In genomic region chr16:24514096-24514495, GRCh38 we compare ENCODE assay signal across 25 cellular contexts.
"Had no signal": no experiment of that assay in that cellular context is flagged by ENCODE, and none has a peak within 500 bp of the region (broad histone marks: within the 10 kb centered on the region; RNA-seq: fewer than 3 reads in every experiment).

No MANE protein-coding gene starts in this region.

- H2AFZ ChIP-seq: neural progenitor cell had no signal

- DNase-seq: natural killer cell; nucleus accumbens; pancreas; posterior cingulate gyrus; psoas muscle; right cardiac atrium; right lobe of liver; sigmoid colon; small intestine; stimulated activated CD4-positive, alpha-beta T cell treated with anti-CD3 and anti-CD28 coated beads, Interleukin-15, amount 100 ng/mL, for 24 hours; stimulated activated CD4-positive, alpha-beta T cell treated with anti-CD3 and anti-CD28 coated beads, Interleukin-2, amount 100 ng/mL, for 24 hours; stimulated activated CD4-positive, alpha-beta T cell treated with anti-CD3 and anti-CD28 coated beads, Interleukin-2, amount 100 ng/mL, for 48 hours; stimulated activated CD4-positive, alpha-beta T cell treated with anti-CD3 and anti-CD28 coated beads, Interleukin-4, amount 100 ng/mL, for 24 hours; stimulated activated naive B cell treated with anti-CD40 and anti-IgM and Interleukin-4, amounts not matched to agents 10 μg/mL and 1 μg/mL and 100 μg/mL, for 72 hours; stimulated activated naive CD4-positive, alpha-beta T cell treated with Interleukin-2 at 50 U/mL for 16 hours; stomach; thyroid gland; trophoblast cell; upper lobe of left lung had no signal

- H3K36me3 ChIP-seq: neural progenitor cell, neutrophil, pancreas, right lobe of liver, sigmoid colon, stomach, thoracic aorta, thyroid gland, tibial nerve, upper lobe of left lung, vagina had no signal

- H3K27ac ChIP-seq: neural progenitor cell, neutrophil, pancreas, psoas muscle, right lobe of liver, sigmoid colon, stomach, thoracic aorta, thyroid gland, tibial nerve, upper lobe of left lung, vagina had no signal

- H3K4me3 ChIP-seq: neural progenitor cell, pancreas, psoas muscle, right lobe of liver, sigmoid colon, stomach, thoracic aorta, thyroid gland, tibial nerve, upper lobe of left lung, vagina had no signal

- H3K27me3 ChIP-seq: neural progenitor cell, pancreas, right lobe of liver, sigmoid colon, stomach, thyroid gland, tibial nerve, upper lobe of left lung, vagina had no signal

- H3K4me1 ChIP-seq: neural progenitor cell, pancreas, psoas muscle, right lobe of liver, vagina had no signal

- ATAC-seq: natural killer cell; pancreas; psoas muscle; right cardiac atrium; right lobe of liver; stimulated activated effector memory CD8-positive, alpha-beta T cell treated with anti-CD3 and anti-CD28 coated beads, Interleukin-12 subunit alpha, Interleukin-12 subunit beta, amount 100 ng/mL, for 72 hours; stimulated activated naive B cell treated with anti-CD40 and anti-IgM and Interleukin-4, amounts not matched to agents 10 μg/mL and 1 μg/mL and 100 μg/mL, for 72 hours had no signal

- H3K9me3 ChIP-seq: neutrophil, pancreas, psoas muscle, right lobe of liver, sigmoid colon, stomach, thoracic aorta, thyroid gland, tibial nerve, upper lobe of left lung, vagina had no signal

- H3K9ac ChIP-seq: neural progenitor cell had no signal

- H3K4me2 ChIP-seq: neural progenitor cell had no signal
